In the genomic region with DNA sequence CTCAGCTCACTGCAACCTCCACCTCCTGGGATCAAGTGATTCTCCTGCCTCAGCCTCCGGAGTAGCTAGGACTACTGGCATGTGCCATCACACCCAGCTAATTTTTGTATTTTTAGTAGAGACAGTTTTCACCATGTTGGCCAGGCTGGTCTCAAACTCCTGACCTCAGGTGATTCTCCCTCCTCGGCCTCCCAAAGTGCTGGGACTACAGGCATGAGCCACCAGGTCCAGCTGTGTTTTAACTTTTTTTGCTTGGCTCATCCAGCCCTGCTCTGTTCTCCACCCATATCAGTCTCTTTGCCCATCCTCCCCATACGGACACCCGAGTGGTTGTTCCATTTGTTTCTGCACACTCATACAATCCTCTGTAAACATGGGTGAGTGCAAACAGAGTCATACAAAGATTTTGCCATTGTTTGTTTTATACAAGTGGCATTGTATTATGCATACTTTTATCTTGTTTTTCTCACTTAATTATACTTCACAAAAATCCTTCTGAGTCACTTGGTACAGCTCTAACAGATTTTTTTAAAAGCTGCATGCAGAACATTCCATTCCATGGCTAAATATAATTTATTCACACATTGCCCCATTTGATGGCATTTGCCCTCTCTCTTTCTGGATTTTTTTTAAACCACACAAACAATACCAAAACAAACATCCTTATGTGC, we compare ENCODE assay signal across 17 cellular contexts. TPM values are rescaled to one million over a fixed set of nuclear protein-coding genes. Genes with fewer than 3 reads are reported as not detected.
DNase-seq lines count a peak whose midpoint lies in the region; ATAC-seq, FAIRE-seq and TF ChIP-seq lines count a peak whose summit lies in the region.
"Had no signal": no experiment of that assay in that cellular context is flagged by ENCODE, and none has a peak within 500 bp of the region (broad histone marks: within the 10 kb centered on the region; RNA-seq: fewer than 3 reads in every experiment).

No MANE protein-coding gene starts in this region.

- no peaks in the 10 kb centered on the region for H3K9me2 ChIP-seq in MM.1S (replicated peaks; ENCODE audit: insufficient read depth, low read length)

- BruUV-seq in endothelial cell of umbilical vein (replicated peaks; lab: Mats Ljungman, UMichigan), result no TSS peak

- POLR2A ChIA-PET in endothelial cell of umbilical vein (lab: Charles Lee), result no interaction called here

- H4K20me1 ChIP-seq in endothelial cell of umbilical vein (replicated peaks; ENCODE audit: control insufficient read depth, extremely low read depth, insufficient read depth, low read length), result no peaks in the 10 kb centered on the region
- H4K20me1 ChIP-seq in MM.1S (ENCODE audit: insufficient read depth, low read length), result no peaks in the 10 kb centered on the region

- no peaks in the 10 kb centered on the region for H3F3A ChIP-seq in MM.1S (ENCODE audit: insufficient read depth, low read length)

- H3K4me3 ChIP-seq in endothelial cell of umbilical vein (replicated peaks in 1 of 3; ENCODE audit: insufficient read depth in 1 of 3, low read depth in 1 of 3, low read length in 3 of 3) (no peak overlapping the region), right cardiac atrium (ENCODE audit: low read length) (no peak overlapping the region), suprapubic skin (no peak overlapping the region), MM.1S (ENCODE audit: low read length) (no peak overlapping the region)
- H3K4me3 ChIP-seq: pancreas had no signal

- H3K27ac ChIP-seq in endothelial cell of umbilical vein (ENCODE audit: insufficient read depth, low read depth, low read length) (no peak overlapping the region), right cardiac atrium (ENCODE audit: low read length) (peak overlapping the region; percentile 72), suprapubic skin (no peak overlapping the region), MM.1S (ENCODE audit: low read length) (no peak overlapping the region)
- H3K27ac ChIP-seq: brain microvascular endothelial cell, pancreas had no signal

- FAIRE-seq in endothelial cell of umbilical vein (lab: Jason Lieb, UNC), result no peak
- FAIRE-seq: pancreas had no signal

- H3K4me2 ChIP-seq in endothelial cell of umbilical vein (ENCODE audit: insufficient read depth, low read length), result no peak overlapping the region
- no peak overlapping the region for H3K4me2 ChIP-seq in MM.1S (ENCODE audit: low read depth, low read length)

- 47% methylated on average over 4 of the region's 4 CpGs for WGBS in right cardiac atrium
- WGBS in suprapubic skin, result 66% methylated on average over 4 of the region's 4 CpGs

- no peaks in the 10 kb centered on the region for H3K9me1 ChIP-seq in endothelial cell of umbilical vein (replicated peaks; ENCODE audit: control insufficient read depth, extremely low read depth, insufficient read depth, low read length)

- intact Hi-C loops in endothelial cell of umbilical vein (cut with micrococcal nuclease) (no loop called here), right cardiac atrium (cut with DNase I) (no loop called here)

- ATAC-seq in right cardiac atrium, result peak; percentile 28 to 55
- ATAC-seq in GM21360 (IDR thresholded peaks at IDR 0.05; ENCODE audit: unreplicated experiment), result no peak
- ATAC-seq: activated CD8-positive, alpha-beta T cell treated with anti-CD3 and anti-CD28 coated beads for 36 hours had no signal

- peak; percentile 89 for TF ChIP-seq EP300 in suprapubic skin (IDR thresholded peaks at IDR 0.05)

- H3K27me3 ChIP-seq in endothelial cell of umbilical vein (ENCODE audit: control insufficient read depth in 2 of 2, insufficient read depth in 2 of 2, low read length in 2 of 2) (no peaks in the 10 kb centered on the region), right cardiac atrium (ENCODE audit: control insufficient read depth, insufficient read depth) (no peaks in the 10 kb centered on the region), suprapubic skin (peaks cover 13% of the 10 kb centered on the region), MM.1S (replicated peaks; ENCODE audit: insufficient read depth, low read length) (no peaks in the 10 kb centered on the region)

- H3K4me1 ChIP-seq in endothelial cell of umbilical vein (ENCODE audit: control insufficient read depth, extremely low read depth, insufficient read depth, low read length), result no peaks in the 10 kb centered on the region
- peaks cover 3% of the 10 kb centered on the region for H3K4me1 ChIP-seq in right cardiac atrium (ENCODE audit: control insufficient read depth, insufficient read depth, low read length)
- H3K4me1 ChIP-seq in suprapubic skin, result peaks cover 15% of the 10 kb centered on the region
- no peaks in the 10 kb centered on the region for H3K4me1 ChIP-seq in MM.1S (ENCODE audit: low read length)

- no peaks in the 10 kb centered on the region for H3K79me2 ChIP-seq in endothelial cell of umbilical vein (ENCODE audit: control insufficient read depth, insufficient read depth, low read length)
- H3K79me2 ChIP-seq in MM.1S (ENCODE audit: low read length), result no peaks in the 10 kb centered on the region

- H3K9ac ChIP-seq in endothelial cell of umbilical vein (replicated peaks; ENCODE audit: extremely low read depth, insufficient read depth, low read length), result no peak overlapping the region
- no peak overlapping the region for H3K9ac ChIP-seq in MM.1S (ENCODE audit: low read length)

- H3K9me3 ChIP-seq in endothelial cell of umbilical vein (replicated peaks; ENCODE audit: control insufficient read depth, insufficient read depth, low read length), result no peaks in the 10 kb centered on the region
- H3K9me3 ChIP-seq in right cardiac atrium (ENCODE audit: control insufficient read depth, low read length), result no peaks in the 10 kb centered on the region
- H3K9me3 ChIP-seq in suprapubic skin, result no peaks in the 10 kb centered on the region
- no peaks in the 10 kb centered on the region for H3K9me3 ChIP-seq in MM.1S (replicated peaks; ENCODE audit: insufficient read depth, low read length)
- H3K9me3 ChIP-seq: pancreas had no signal

- DNase-seq in NCI-H345 treated with DMSO at 0.1 percent for 48 hours (lab: John Stamatoyannopoulos, UW; ENCODE audit: unreplicated experiment) (peak; percentile 48), endothelial cell of umbilical vein (ENCODE audit: low read depth, low spot score) (peak; percentile 8), right cardiac atrium (no peak), suprapubic skin (ENCODE audit: low spot score in 2 of 2) (no peak), NCI-H2196 treated with DMSO at 0.1 percent for 48 hours (lab: John Stamatoyannopoulos, UW; ENCODE audit: unreplicated experiment) (no peak), hepatic stellate cell (ENCODE audit: low spot score) (no peak), MM.1S (no peak)
- DNase-seq: activated CD8-positive, alpha-beta T cell treated with anti-CD3 and anti-CD28 coated beads for 36 hours; brain microvascular endothelial cell; DMS79; IMR-90; NCI-H1417; NCI-H82; pancreas; T1000 had no signal

- TF ChIP-seq CTCF in endothelial cell of umbilical vein (IDR thresholded peaks at IDR 0.05; ENCODE audit: extremely low read depth in 1 of 2, insufficient read depth in 1 of 2, low read depth in 1 of 2, low read length in 2 of 2) (no peak), suprapubic skin (IDR thresholded peaks at IDR 0.05) (no peak), MM.1S (IDR thresholded peaks at IDR 0.05; ENCODE audit: low read length) (no peak)

- dilution Hi-C loops in endothelial cell of umbilical vein (cut with MboI; ENCODE audit: extremely low pct_ligation_motif_present, low sequenced_read_pairs), result no loop called here

- CTCF ChIA-PET in endothelial cell of umbilical vein (lab: Charles Lee), result interaction anchor here (0.9 kb wide), 1 partner anchor 377 kb away, joined by 3 read pairs; no protein-coding TSS in a partner anchor

- TF ChIP-seq POLR2A in endothelial cell of umbilical vein (IDR thresholded peaks at IDR 0.05; ENCODE audit: low read depth, low read length) (no peak), suprapubic skin (IDR thresholded peaks at IDR 0.05) (no peak)

- H2AFZ ChIP-seq in endothelial cell of umbilical vein (ENCODE audit: low read depth, low read length) (no peak overlapping the region), MM.1S (ENCODE audit: low read length) (no peak overlapping the region)

- H3K36me3 ChIP-seq in endothelial cell of umbilical vein (ENCODE audit: control insufficient read depth in 2 of 2, extremely low read depth in 1 of 2, insufficient read depth in 2 of 2, low read length in 2 of 2), result no peaks in the 10 kb centered on the region
- H3K36me3 ChIP-seq in suprapubic skin, result no peaks in the 10 kb centered on the region
- no peaks in the 10 kb centered on the region for H3K36me3 ChIP-seq in MM.1S (replicated peaks; ENCODE audit: insufficient read depth, low read length)
- H3K36me3 ChIP-seq: brain microvascular endothelial cell, pancreas had no signal

TF ChIP-seq in endothelial cell of umbilical vein, 7 proteins besides CTCF, POLR2A, EP300 and RAD21:
- no peak for TF ChIP-seq POLR2AphosphoS5 (IDR thresholded peaks at IDR 0.05; ENCODE audit: insufficient read depth, low read depth, low read length)
- TF ChIP-seq GATA2 (IDR thresholded peaks at IDR 0.05; ENCODE audit: insufficient read depth, insufficient read length, low read depth, low read length), result no peak
- TF ChIP-seq, protein P1, sequence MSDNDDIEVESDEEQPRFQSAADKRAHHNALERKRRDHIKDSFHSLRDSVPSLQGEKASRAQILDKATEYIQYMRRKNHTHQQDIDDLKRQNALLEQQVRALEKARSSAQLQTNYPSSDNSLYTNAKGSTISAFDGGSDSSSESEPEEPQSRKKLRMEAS (IDR thresholded peaks at IDR 0.05; ENCODE audit: insufficient read depth, insufficient read length), result no peak
TF ChIP-seq in endothelial cell of umbilical vein: peak in this region for 0.

RNA-seq across cellular contexts. Expression of a gene that starts 5.3 kb away (rescaled TPM):
- total RNA-seq in endothelial cell of umbilical vein (0.09 and 0.25 TPM in 2 replicates), right cardiac atrium (10 to 100 TPM in 3 of 4 donors, 1 to 10 TPM in 1; 9.8 to 93.2 (median 26.3) TPM), suprapubic skin (1 to 10 TPM in 3 of 4 donors, under 1 TPM in 1; 0.55 to 5.6 (median 3.4) TPM)
- polyA plus RNA-seq in endothelial cell of umbilical vein (0.06 and 0.07 TPM in 2 replicates), right cardiac atrium (3.6 TPM)
- 0.04 TPM in 2 replicates for polyA plus RNA-seq in endothelial cell of umbilical vein (2011; cell fraction: cytosol; rRNA removed)
- polyA plus RNA-seq in endothelial cell of umbilical vein (2011; cell fraction: nucleus; rRNA removed), result 0.09 and 0.17 TPM in 2 replicates
- 0.10 and 0.20 TPM in 2 replicates for polyA plus RNA-seq in endothelial cell of umbilical vein (2012)
- 0.56 and 1.6 TPM in 2 replicates for polyA minus RNA-seq in endothelial cell of umbilical vein
- polyA minus RNA-seq in endothelial cell of umbilical vein (2011; cell fraction: cytosol; rRNA and poly(A)+ RNA removed), result not detected
- 0.19 and 0.38 TPM in 2 replicates for polyA minus RNA-seq in endothelial cell of umbilical vein (2011; cell fraction: nucleus; rRNA and poly(A)+ RNA removed)
- total RNA-seq: activated CD8-positive, alpha-beta T cell treated with anti-CD3 and anti-CD28 coated beads for 36 hours; activated T-helper 2 cell treated with anti-CD3 and anti-CD28 coated beads, Interferon-gamma antibody, Interleukin-2, Interleukin-4, amounts not matched to agents 10 μg/mL and 5 μg/mL and 100 μg/mL, durations not matched to agents 14 hours and 24 hours and 36 hours had no signal
- polyA plus RNA-seq: IMR-90 had no signal

Comparison
In these comparisons a context has a peak if more than half of its experiments do, and no peak if none do; other contexts are left out.
1. DNase-seq: peak in NCI-H345 treated with DMSO at 0.1 percent for 48 hours (single experiment) and endothelial cell of umbilical vein (single experiment); none in right cardiac atrium (0 of 3), suprapubic skin (0 of 2), NCI-H2196 treated with DMSO at 0.1 percent for 48 hours (single experiment), hepatic stellate cell (single experiment) and MM.1S (single experiment).